ENCODE assay signal across 16 cellular contexts in genomic region chr6:47188588-47189021, GRCh38.
DNase-seq lines count a peak whose midpoint lies in the region; ATAC-seq and TF ChIP-seq lines count a peak whose summit lies in the region.
"Had no signal": no experiment of that assay in that cellular context is flagged by ENCODE, and none has a peak within 500 bp of the region (broad histone marks: within the 10 kb centered on the region; RNA-seq: fewer than 3 reads in every experiment).

No MANE protein-coding gene starts in this region.

- H3K9me3 ChIP-seq in HUES48 (ENCODE audit: control insufficient read depth, insufficient read depth, low read length) = no peaks in the 10 kb centered on the region
- H3K9me3 ChIP-seq: esophagus squamous epithelium had no signal

- no peaks in the 10 kb centered on the region for H3K79me2 ChIP-seq in ACC112 (ENCODE audit: control insufficient read depth, insufficient read depth, low read length, unreplicated experiment)

- H3K4me1 ChIP-seq in ACC112 (ENCODE audit: control insufficient read depth, insufficient read depth, low read length, unreplicated experiment) (peaks cover 29% of the 10 kb centered on the region), HUES48 (ENCODE audit: control insufficient read depth, insufficient read depth, low read length) (no peaks in the 10 kb centered on the region)

- no peak for TF ChIP-seq CTCF in brain microvascular endothelial cell (IDR thresholded peaks at IDR 0.05; ENCODE audit: low read depth, low read length, missing control alignments)

- DNase-seq in brain microvascular endothelial cell = peak; percentile 59
- no peak for DNase-seq in left lobe of liver (ENCODE audit: low spot score)
- DNase-seq in NOMO-1 treated with dmso at 0.1 percent for 144 hours (lab: John Stamatoyannopoulos, UW; ENCODE audit: unreplicated experiment) = no peak
- no peak for DNase-seq in central memory CD4-positive, alpha-beta T cell
- no peak for DNase-seq in activated CD4-positive, alpha-beta T cell treated with anti-CD3 and anti-CD28 coated beads, Interleukin-2, amount 50 U/mL, for 48 hours
- DNase-seq: activated CD8-positive, alpha-beta memory T cell treated with anti-CD3 and anti-CD28 coated beads for 24 hours; amygdala; esophagus squamous epithelium; KBM-7; midbrain; NCI-H345; stimulated activated CD4-positive, alpha-beta T cell treated with anti-CD3 and anti-CD28 coated beads, Interleukin-12 subunit alpha, Interleukin-12 subunit beta, amount 100 ng/mL, for 4 hours had no signal

- in situ Hi-C loops in brain microvascular endothelial cell (cut with HindIII; ENCODE audit: low pct_ligation_motif_present, low sequenced_read_pairs) = no loop called here

- H3K36me3 ChIP-seq in ACC112 (ENCODE audit: insufficient read depth, low read length) = no peaks in the 10 kb centered on the region
- H3K36me3 ChIP-seq in HUES48 (ENCODE audit: control insufficient read depth, insufficient read depth, low read length) = no peaks in the 10 kb centered on the region
- H3K36me3 ChIP-seq in brain microvascular endothelial cell (replicated peaks) = no peaks in the 10 kb centered on the region
- H3K36me3 ChIP-seq: esophagus squamous epithelium had no signal

- H3K27ac ChIP-seq in ACC112 (ENCODE audit: low read depth, low read length) (peak overlapping the region; percentile 16; the same call in 1 of the 2 replicates), HUES48 (ENCODE audit: low read depth, low read length) (peak overlapping the region; percentile 72), brain microvascular endothelial cell (no peak overlapping the region)
- H3K27ac ChIP-seq: esophagus squamous epithelium had no signal

- no peak overlapping the region for H2AFZ ChIP-seq in ACC112 (ENCODE audit: low read length, unreplicated experiment)

- H3K4me3 ChIP-seq in ACC112 (ENCODE audit: low read depth, low read length) (peak overlapping the region; percentile 38; the same call in 1 of the 2 replicates), HUES48 (ENCODE audit: low read depth, low read length) (no peak overlapping the region), brain microvascular endothelial cell (ENCODE audit: low read depth, low read length) (no peak overlapping the region)
- H3K4me3 ChIP-seq: esophagus squamous epithelium had no signal

- peak; percentile 96 for ATAC-seq in left lobe of liver
- no peak for ATAC-seq in GM19463 (IDR thresholded peaks at IDR 0.05; ENCODE audit: unreplicated experiment)
- ATAC-seq: stimulated activated memory B cell treated with anti-CD40 and anti-IgM and Interleukin-4, amounts not matched to agents 10 μg/mL and 1 μg/mL and 100 μg/mL, for 72 hours had no signal

- no peak overlapping the region for H3K9ac ChIP-seq in HUES48 (ENCODE audit: low read depth, low read length)

- no peaks in the 10 kb centered on the region for H3K27me3 ChIP-seq in ACC112 (ENCODE audit: insufficient read depth, low read length)
- H3K27me3 ChIP-seq in HUES48 (ENCODE audit: control insufficient read depth, insufficient read depth, low read length) = no peaks in the 10 kb centered on the region
- H3K27me3 ChIP-seq in brain microvascular endothelial cell (replicated peaks) = no peaks in the 10 kb centered on the region
- H3K27me3 ChIP-seq: esophagus squamous epithelium had no signal
